Comparison of ENCODE assay signal across 1 cellular context in genomic region chr10:43606323-43607198, GRCh38.
TF ChIP-seq lines count a peak whose summit lies in the region.

Gene ZNF485 (plus strand): TSS chr10:43606438. CDS start chr10:43607051, 613 bp downstream.

TF ChIP-seq in K562, 482 proteins besides CTCF, POLR2A, EP300 and RAD21 (continued from another document and continues in another):
- TF ChIP-seq ZMIZ1 (IDR thresholded peaks at IDR 0.05; ENCODE audit: low read depth in 2 of 2, low read length in 2 of 2) (no peak), ZNF436 (CRISPR knock-in tag; IDR thresholded peaks at IDR 0.05) (no peak), MBD1 (CRISPR knock-in tag; IDR thresholded peaks at IDR 0.05) (no peak), LARP7 (IDR thresholded peaks at IDR 0.05) (no peak), ZKSCAN1 (IDR thresholded peaks at IDR 0.05; ENCODE audit: low read depth, low read length) (no peak), TCFL5 (CRISPR knock-in tag; conservative IDR thresholded peaks at IDR 0.05) (no peak), DIDO1 (tag; IDR thresholded peaks at IDR 0.05; ENCODE audit: low read depth) (peak; percentile 68; the same call in 1 of the 2 replicates), RBM15 (IDR thresholded peaks at IDR 0.05; ENCODE audit: insufficient read depth, low read length) (no peak), ZNF384 (IDR thresholded peaks at IDR 0.05; ENCODE audit: low read depth, low read length) (no peak), ZSCAN29 (IDR thresholded peaks at IDR 0.05) (no peak), NBN (IDR thresholded peaks at IDR 0.05; ENCODE audit: low read depth) (no peak), SAFB (IDR thresholded peaks at IDR 0.05; ENCODE audit: borderline replicate concordance, low read depth, low read length) (no peak), TSC22D4 (tag; IDR thresholded peaks at IDR 0.05) (no peak), ELF2 (CRISPR knock-in tag; IDR thresholded peaks at IDR 0.05) (peak; percentile 71), ZNF184 (CRISPR knock-in tag; IDR thresholded peaks at IDR 0.05) (no peak), COPS2 (conservative IDR thresholded peaks at IDR 0.05) (no peak), HDAC6 (IDR thresholded peaks at IDR 0.05; ENCODE audit: low read depth, low read length) (no peak), MEIS2 (IDR thresholded peaks at IDR 0.05; ENCODE audit: partially characterized antibody) (no peak), DPF2 (IDR thresholded peaks at IDR 0.05) (no peak), DNMT1 (IDR thresholded peaks at IDR 0.05) (no peak), SIRT6 (IDR thresholded peaks at IDR 0.05; ENCODE audit: low read depth, low read length) (no peak), ZBTB43 (CRISPR knock-in tag; IDR thresholded peaks at IDR 0.05) (no peak), ZNF277 (CRISPR knock-in tag; IDR thresholded peaks at IDR 0.05; ENCODE audit: borderline replicate concordance) (no peak), ZNF764 (CRISPR knock-in tag; IDR thresholded peaks at IDR 0.05; ENCODE audit: low read depth) (no peak), ZNF165 (CRISPR knock-in tag; IDR thresholded peaks at IDR 0.05; ENCODE audit: borderline replicate concordance) (no peak), ATF2 (CRISPR knock-in tag; IDR thresholded peaks at IDR 0.05) (no peak), CEBPB (tag; IDR thresholded peaks at IDR 0.05) (no peak), SAFB2 (IDR thresholded peaks at IDR 0.05; ENCODE audit: borderline replicate concordance, low read depth, low read length, severe bottlenecking) (no peak), RBFOX2 (IDR thresholded peaks at IDR 0.05; ENCODE audit: low read depth, low read length) (peak; percentile 96), HOMEZ (CRISPR knock-in tag; IDR thresholded peaks at IDR 0.05) (no peak), FOXA1 (IDR thresholded peaks at IDR 0.05; ENCODE audit: borderline replicate concordance) (no peak), PTBP1 (IDR thresholded peaks at IDR 0.05; ENCODE audit: low read depth, low read length) (no peak), KDM1A (IDR thresholded peaks at IDR 0.05) (no peak), NEUROD1 (IDR thresholded peaks at IDR 0.05; ENCODE audit: borderline replicate concordance, low read depth, low read length, partially characterized antibody) (peak; percentile 31), ESRRA (IDR thresholded peaks at IDR 0.05; ENCODE audit: borderline replicate concordance, low read depth) (no peak; the same call in 1 of the 2 replicates), E2F1 (CRISPR knock-in tag; IDR thresholded peaks at IDR 0.05) (no peak), CC2D1A (IDR thresholded peaks at IDR 0.05) (no peak), ZNF133 (CRISPR knock-in tag; IDR thresholded peaks at IDR 0.05) (no peak), ASH1L (IDR thresholded peaks at IDR 0.05; ENCODE audit: borderline replicate concordance, low read depth, partially characterized antibody) (peak; percentile 52), ZNF134 (CRISPR knock-in tag; conservative IDR thresholded peaks at IDR 0.05) (no peak), ZNF280B (CRISPR knock-in tag; IDR thresholded peaks at IDR 0.05) (no peak), STAT5A (IDR thresholded peaks at IDR 0.05; ENCODE audit: borderline replicate concordance, low read length) (0 out of 2 replicates have a peak, but pooled peaks have one; percentile 4), MAFF (IDR thresholded peaks at IDR 0.05; ENCODE audit: low read length) (no peak), ZNF76 (CRISPR knock-in tag; IDR thresholded peaks at IDR 0.05; ENCODE audit: borderline replicate concordance) (no peak), NR2C2 (CRISPR knock-in tag; IDR thresholded peaks at IDR 0.05) (peak; percentile 86), NR2C2 (tag; IDR thresholded peaks at IDR 0.05) (peak; percentile 93), BMI1 (IDR thresholded peaks at IDR 0.05; ENCODE audit: low read length) (no peak), ZNF830 (CRISPR knock-in tag; IDR thresholded peaks at IDR 0.05) (no peak), ZNF324 (CRISPR knock-in tag; IDR thresholded peaks at IDR 0.05) (no peak), NFIC (IDR thresholded peaks at IDR 0.05) (peak; percentile 82), NR3C1 (CRISPR knock-in tag; IDR thresholded peaks at IDR 0.05) (peak; percentile 79), THRB (CRISPR knock-in tag; conservative IDR thresholded peaks at IDR 0.05) (no peak), NR4A1 (CRISPR knock-in tag; IDR thresholded peaks at IDR 0.05) (0 out of 2 replicates have a peak, but pooled peaks have one; percentile 3), NR4A1 (tag; IDR thresholded peaks at IDR 0.05) (no peak), XRCC5 (IDR thresholded peaks at IDR 0.05; ENCODE audit: low read depth, low read length) (0 out of 2 replicates have a peak, but pooled peaks have one; percentile 69), CHD4 (IDR thresholded peaks at IDR 0.05; ENCODE audit: insufficient read depth, insufficient replicate concordance, low read depth, low read length, poor library complexity, severe bottlenecking) (no peak), ZKSCAN3 (CRISPR knock-in tag; IDR thresholded peaks at IDR 0.05) (no peak), MXD1 (CRISPR knock-in tag; IDR thresholded peaks at IDR 0.05; ENCODE audit: borderline replicate concordance, poor library complexity, severe bottlenecking) (peak; percentile 84), TARDBP (IDR thresholded peaks at IDR 0.05) (no peak), ARID1B (IDR thresholded peaks at IDR 0.05) (no peak), ILK (tag; IDR thresholded peaks at IDR 0.05; ENCODE audit: borderline replicate concordance, low read depth) (no peak)
